8 cellular contexts compared by ENCODE assay signal in genomic region chr12:107402041-107403022, GRCh38.
DNase-seq lines count a peak whose midpoint lies in the region; ATAC-seq lines count a peak whose summit lies in the region.

No MANE protein-coding gene starts in this region.

- H3K36me3 Mint-ChIP-seq in activated T-helper 17 cell treated with anti-CD3 and anti-CD28 coated beads, Interleukin-2, amount 50 U/mL, for 72 hours (ENCODE audit: low read depth), result no peaks in the 10 kb centered on the region

- no peak overlapping the region for H3K4me3 Mint-ChIP-seq in activated T-helper 17 cell treated with anti-CD3 and anti-CD28 coated beads, Interleukin-2, amount 50 U/mL, for 72 hours

- ATAC-seq in activated T-helper 17 cell treated with anti-CD3 and anti-CD28 coated beads, Interleukin-2, amount 50 U/mL, for 72 hours (replicated peaks), result peak; percentile 79
- ATAC-seq in HG03139 (IDR thresholded peaks at IDR 0.05; ENCODE audit: unreplicated experiment), result no peak
- no peak for ATAC-seq in GM21786 (IDR thresholded peaks at IDR 0.05; ENCODE audit: unreplicated experiment)

- peak overlapping the region; percentile 28 for H3K27ac Mint-ChIP-seq in activated T-helper 17 cell treated with anti-CD3 and anti-CD28 coated beads, Interleukin-2, amount 50 U/mL, for 72 hours

- DNase-seq in Daoy (ENCODE audit: low read depth) (peak; percentile 84), HuH-7 (ENCODE audit: low spot score) (peak; percentile 48), RPMI8226 (peak; percentile 60), glomerular visceral epithelial cell (ENCODE audit: extremely low spot score) (peak; percentile 71)
- peak; percentile 28 to 34 for DNase-seq in stimulated activated CD4-positive, alpha-beta T cell treated with anti-CD3 and anti-CD28 coated beads, Interleukin-15, amount 100 ng/mL, for 1 hour (ENCODE audit: low read depth in 1 of 2, low spot score in 1 of 2)

- H3K9me3 Mint-ChIP-seq in activated T-helper 17 cell treated with anti-CD3 and anti-CD28 coated beads, Interleukin-2, amount 50 U/mL, for 72 hours, result no peaks in the 10 kb centered on the region

- H3K27me3 Mint-ChIP-seq in activated T-helper 17 cell treated with anti-CD3 and anti-CD28 coated beads, Interleukin-2, amount 50 U/mL, for 72 hours, result no peaks in the 10 kb centered on the region

- H3K4me1 Mint-ChIP-seq in activated T-helper 17 cell treated with anti-CD3 and anti-CD28 coated beads, Interleukin-2, amount 50 U/mL, for 72 hours, result peaks cover 14% of the 10 kb centered on the region

Comparison
In these comparisons a context has a peak if more than half of its experiments do, and no peak if none do; other contexts are left out.
1. DNase-seq: peak in every context shown above with its lines; median percentile 84 in Daoy; 71 in glomerular visceral epithelial cell; 60 in RPMI8226; 48 in HuH-7; 31 in stimulated activated CD4-positive, alpha-beta T cell treated with anti-CD3 and anti-CD28 coated beads, Interleukin-15, amount 100 ng/mL, for 1 hour.